1 cellular context compared by ENCODE assay signal in the genomic region with DNA sequence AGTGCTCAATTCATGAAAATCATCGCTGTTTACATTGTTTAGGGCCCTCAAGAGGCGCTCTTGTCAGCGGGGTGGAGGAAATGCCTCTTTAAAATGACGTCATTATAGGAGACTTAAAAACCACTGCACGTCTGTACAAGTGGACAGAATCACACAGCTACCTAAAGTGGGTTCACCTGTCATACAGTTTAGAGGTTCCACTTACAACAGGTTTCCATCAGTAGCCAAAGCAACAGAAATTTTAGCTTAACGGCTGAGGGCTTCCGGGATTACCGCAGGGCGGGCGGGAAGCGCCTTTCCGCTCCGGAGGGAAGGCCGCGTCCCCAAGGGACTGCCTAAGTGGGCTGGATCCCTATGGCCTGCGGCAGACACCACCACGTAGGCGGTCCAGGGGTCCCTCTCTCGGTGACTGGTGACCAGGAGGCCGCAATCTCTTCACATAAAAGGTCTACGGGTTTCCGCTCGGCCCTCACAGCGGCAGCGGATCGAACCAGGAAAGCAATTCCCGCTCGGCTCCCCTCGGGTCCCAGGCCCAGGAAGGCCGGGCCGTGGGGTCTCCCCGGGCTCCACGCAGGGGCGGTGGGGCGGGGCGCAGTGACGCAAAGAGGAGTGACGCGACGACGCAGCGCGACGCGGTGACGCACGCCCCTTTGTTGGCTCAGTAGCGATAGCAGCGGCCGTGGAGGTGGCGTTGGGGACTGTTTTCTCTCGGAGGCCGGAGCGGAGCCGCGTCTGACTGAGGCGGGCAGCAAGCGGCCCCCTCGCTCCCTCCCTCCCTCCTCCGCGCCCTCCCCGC.
TF ChIP-seq lines count a peak whose summit lies in the region.

A gene with protein sequence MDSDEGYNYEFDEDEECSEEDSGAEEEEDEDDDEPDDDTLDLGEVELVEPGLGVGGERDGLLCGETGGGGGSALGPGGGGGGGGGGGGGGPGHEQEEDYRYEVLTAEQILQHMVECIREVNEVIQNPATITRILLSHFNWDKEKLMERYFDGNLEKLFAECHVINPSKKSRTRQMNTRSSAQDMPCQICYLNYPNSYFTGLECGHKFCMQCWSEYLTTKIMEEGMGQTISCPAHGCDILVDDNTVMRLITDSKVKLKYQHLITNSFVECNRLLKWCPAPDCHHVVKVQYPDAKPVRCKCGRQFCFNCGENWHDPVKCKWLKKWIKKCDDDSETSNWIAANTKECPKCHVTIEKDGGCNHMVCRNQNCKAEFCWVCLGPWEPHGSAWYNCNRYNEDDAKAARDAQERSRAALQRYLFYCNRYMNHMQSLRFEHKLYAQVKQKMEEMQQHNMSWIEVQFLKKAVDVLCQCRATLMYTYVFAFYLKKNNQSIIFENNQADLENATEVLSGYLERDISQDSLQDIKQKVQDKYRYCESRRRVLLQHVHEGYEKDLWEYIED (plus strand): TSS at position 661 of the 796 bp plus-strand sequence. CDS start 310 bp downstream, outside the sequence.

TF ChIP-seq in HCT116, 20 proteins besides CTCF, POLR2A, EP300 and RAD21:
- TF ChIP-seq, protein P1, sequence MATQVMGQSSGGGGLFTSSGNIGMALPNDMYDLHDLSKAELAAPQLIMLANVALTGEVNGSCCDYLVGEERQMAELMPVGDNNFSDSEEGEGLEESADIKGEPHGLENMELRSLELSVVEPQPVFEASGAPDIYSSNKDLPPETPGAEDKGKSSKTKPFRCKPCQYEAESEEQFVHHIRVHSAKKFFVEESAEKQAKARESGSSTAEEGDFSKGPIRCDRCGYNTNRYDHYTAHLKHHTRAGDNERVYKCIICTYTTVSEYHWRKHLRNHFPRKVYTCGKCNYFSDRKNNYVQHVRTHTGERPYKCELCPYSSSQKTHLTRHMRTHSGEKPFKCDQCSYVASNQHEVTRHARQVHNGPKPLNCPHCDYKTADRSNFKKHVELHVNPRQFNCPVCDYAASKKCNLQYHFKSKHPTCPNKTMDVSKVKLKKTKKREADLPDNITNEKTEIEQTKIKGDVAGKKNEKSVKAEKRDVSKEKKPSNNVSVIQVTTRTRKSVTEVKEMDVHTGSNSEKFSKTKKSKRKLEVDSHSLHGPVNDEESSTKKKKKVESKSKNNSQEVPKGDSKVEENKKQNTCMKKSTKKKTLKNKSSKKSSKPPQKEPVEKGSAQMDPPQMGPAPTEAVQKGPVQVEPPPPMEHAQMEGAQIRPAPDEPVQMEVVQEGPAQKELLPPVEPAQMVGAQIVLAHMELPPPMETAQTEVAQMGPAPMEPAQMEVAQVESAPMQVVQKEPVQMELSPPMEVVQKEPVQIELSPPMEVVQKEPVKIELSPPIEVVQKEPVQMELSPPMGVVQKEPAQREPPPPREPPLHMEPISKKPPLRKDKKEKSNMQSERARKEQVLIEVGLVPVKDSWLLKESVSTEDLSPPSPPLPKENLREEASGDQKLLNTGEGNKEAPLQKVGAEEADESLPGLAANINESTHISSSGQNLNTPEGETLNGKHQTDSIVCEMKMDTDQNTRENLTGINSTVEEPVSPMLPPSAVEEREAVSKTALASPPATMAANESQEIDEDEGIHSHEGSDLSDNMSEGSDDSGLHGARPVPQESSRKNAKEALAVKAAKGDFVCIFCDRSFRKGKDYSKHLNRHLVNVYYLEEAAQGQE (IDR thresholded peaks at IDR 0.05; ENCODE audit: low read depth), result no peak
- TF ChIP-seq, protein P2, sequence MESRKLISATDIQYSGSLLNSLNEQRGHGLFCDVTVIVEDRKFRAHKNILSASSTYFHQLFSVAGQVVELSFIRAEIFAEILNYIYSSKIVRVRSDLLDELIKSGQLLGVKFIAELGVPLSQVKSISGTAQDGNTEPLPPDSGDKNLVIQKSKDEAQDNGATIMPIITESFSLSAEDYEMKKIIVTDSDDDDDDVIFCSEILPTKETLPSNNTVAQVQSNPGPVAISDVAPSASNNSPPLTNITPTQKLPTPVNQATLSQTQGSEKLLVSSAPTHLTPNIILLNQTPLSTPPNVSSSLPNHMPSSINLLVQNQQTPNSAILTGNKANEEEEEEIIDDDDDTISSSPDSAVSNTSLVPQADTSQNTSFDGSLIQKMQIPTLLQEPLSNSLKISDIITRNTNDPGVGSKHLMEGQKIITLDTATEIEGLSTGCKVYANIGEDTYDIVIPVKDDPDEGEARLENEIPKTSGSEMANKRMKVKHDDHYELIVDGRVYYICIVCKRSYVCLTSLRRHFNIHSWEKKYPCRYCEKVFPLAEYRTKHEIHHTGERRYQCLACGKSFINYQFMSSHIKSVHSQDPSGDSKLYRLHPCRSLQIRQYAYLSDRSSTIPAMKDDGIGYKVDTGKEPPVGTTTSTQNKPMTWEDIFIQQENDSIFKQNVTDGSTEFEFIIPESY (IDR thresholded peaks at IDR 0.05; ENCODE audit: extremely low read depth, insufficient replicate concordance, low read length), result no peak
- TF ChIP-seq TCF7L2 (IDR thresholded peaks at IDR 0.05; ENCODE audit: borderline replicate concordance, extremely low read depth, insufficient read depth, insufficient read length), result peak; percentile 28
- TF ChIP-seq ELF1 (IDR thresholded peaks at IDR 0.05; ENCODE audit: borderline replicate concordance, low read depth), result peak; percentile 61
- TF ChIP-seq YY1 (IDR thresholded peaks at IDR 0.05; ENCODE audit: extremely low read depth, insufficient replicate concordance, low read depth, low read length), result peak; percentile 52
- TF ChIP-seq EZH2phosphoT487 (IDR thresholded peaks at IDR 0.05; ENCODE audit: borderline replicate concordance), result no peak
- peak; percentile 78 for TF ChIP-seq SIN3A (IDR thresholded peaks at IDR 0.05; ENCODE audit: low read depth)
- TF ChIP-seq CEBPB (IDR thresholded peaks at IDR 0.05; ENCODE audit: low read depth), result no peak; the same call in none of the 2 replicates
- TF ChIP-seq EGR1 (IDR thresholded peaks at IDR 0.05; ENCODE audit: low read depth), result no peak
- TF ChIP-seq, protein P3, sequence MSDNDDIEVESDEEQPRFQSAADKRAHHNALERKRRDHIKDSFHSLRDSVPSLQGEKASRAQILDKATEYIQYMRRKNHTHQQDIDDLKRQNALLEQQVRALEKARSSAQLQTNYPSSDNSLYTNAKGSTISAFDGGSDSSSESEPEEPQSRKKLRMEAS (IDR thresholded peaks at IDR 0.05), result peak; percentile 70
- peak; percentile 69 for TF ChIP-seq CBX3 (IDR thresholded peaks at IDR 0.05; ENCODE audit: low read depth)
- no peak for TF ChIP-seq ZNF274 (IDR thresholded peaks at IDR 0.05; ENCODE audit: low read depth, low read length)
- peak; percentile 84 for TF ChIP-seq SP1 (IDR thresholded peaks at IDR 0.05; ENCODE audit: low read depth)
- TF ChIP-seq, protein P4, sequence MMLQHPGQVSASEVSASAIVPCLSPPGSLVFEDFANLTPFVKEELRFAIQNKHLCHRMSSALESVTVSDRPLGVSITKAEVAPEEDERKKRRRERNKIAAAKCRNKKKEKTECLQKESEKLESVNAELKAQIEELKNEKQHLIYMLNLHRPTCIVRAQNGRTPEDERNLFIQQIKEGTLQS (IDR thresholded peaks at IDR 0.05), result no peak
- peak; percentile 55; the same call in 1 of the 2 replicates for TF ChIP-seq SRF (IDR thresholded peaks at IDR 0.05; ENCODE audit: low read depth)
- TF ChIP-seq FOSL1 (IDR thresholded peaks at IDR 0.05; ENCODE audit: low read depth), result peak; percentile 23
- peak; percentile 93 for TF ChIP-seq POLR2AphosphoS5 (IDR thresholded peaks at IDR 0.05; ENCODE audit: low read depth, low read length)
- peak; percentile 39 for TF ChIP-seq JUND (IDR thresholded peaks at IDR 0.05)
- TF ChIP-seq ZFX (IDR thresholded peaks at IDR 0.05), result peak; percentile 99
- no peak for TF ChIP-seq EZH2 (IDR thresholded peaks at IDR 0.05)
